ENCODE assay signal across 8 cellular contexts in the genomic region with DNA sequence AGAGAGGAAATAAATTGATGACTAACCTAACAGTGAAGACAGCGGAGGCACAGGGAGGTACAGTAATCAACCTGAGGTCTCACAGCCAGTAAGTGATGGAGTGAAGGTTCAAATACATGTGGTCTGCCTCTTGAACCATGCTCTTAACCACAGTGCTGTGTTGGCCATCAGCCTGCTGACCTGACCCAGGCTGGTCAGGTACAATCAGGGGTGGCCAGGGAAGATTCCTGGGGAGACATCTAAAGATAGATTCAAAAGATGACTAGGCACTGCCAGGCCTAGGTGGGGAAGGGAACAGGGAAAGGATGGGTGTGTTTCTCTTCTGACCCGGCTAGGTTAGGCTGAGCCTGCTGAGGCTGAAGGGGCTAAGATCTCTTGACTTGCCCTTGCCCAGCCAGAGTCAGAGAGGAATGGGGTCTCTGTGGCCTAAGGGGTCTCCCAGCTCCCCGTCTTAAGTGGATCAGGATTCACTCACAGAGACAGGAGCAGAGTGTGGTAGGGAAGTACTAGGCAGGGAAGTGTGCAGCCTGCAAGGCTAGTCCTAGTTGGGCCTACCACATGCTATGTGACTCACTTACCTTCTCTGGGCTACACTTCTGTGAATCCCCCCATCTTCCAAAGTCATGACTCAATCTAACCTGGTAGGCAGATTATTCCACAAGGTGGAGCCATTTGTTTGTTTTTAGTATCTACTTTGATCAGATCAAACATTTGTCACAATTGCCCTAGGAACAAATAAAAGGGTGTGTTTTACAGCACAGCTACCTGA. TPM values are rescaled to one million over a fixed set of nuclear protein-coding genes. Genes with fewer than 3 reads are reported as not detected.
DNase-seq lines count a peak whose midpoint lies in the region; ATAC-seq, FAIRE-seq and TF ChIP-seq lines count a peak whose summit lies in the region.

No MANE protein-coding gene starts in this region.

- peaks cover 0 to 2% of the 10 kb centered on the region in 2 donors for H3K36me3 ChIP-seq in small intestine (ENCODE audit: control insufficient read depth in 2 of 2, insufficient read depth in 2 of 2, low read length in 2 of 2)

- intact Hi-C loops in CD14-positive monocyte (cut with micrococcal nuclease) = loop anchor here (2.0 to 5.0 kb wide), 2 partner anchors 35 to 36 kb away; no protein-coding TSS in a partner anchor
- intact Hi-C loops in activated T-helper 1 cell treated with anti-CD3 and anti-CD28 coated beads, Interleukin-12 subunit alpha, Interleukin-12 subunit beta, Interleukin-2, Interleukin-4 antibody, amounts not matched to agents 30 ng/mL and 10 ng/mL and 1 ng/mL, durations not matched to agents 14 hours and 24 hours and 36 hours (cut with micrococcal nuclease) = loop anchor here (1.0 kb wide), 6 partner anchors 10 to 135 kb away; partner anchors contain the start of gene CCDC134

- DNase-seq in CD14-positive monocyte (ENCODE audit: low spot score) = no peak
- peak; percentile 25 for DNase-seq in GM19240 (ENCODE audit: insufficient read length, low spot score)
- DNase-seq in NCI-H524 treated with DMSO at 0.1 percent for 48 hours (lab: John Stamatoyannopoulos, UW) = peak; percentile 23
- DNase-seq in activated T-helper 1 cell treated with anti-CD3 and anti-CD28 coated beads, Interleukin-12 subunit alpha, Interleukin-12 subunit beta, Interleukin-2, Interleukin-4 antibody, amounts not matched to agents 30 ng/mL and 10 ng/mL and 1 ng/mL, durations not matched to agents 14 hours and 24 hours and 36 hours (ENCODE audit: low spot score) = peak; percentile 23
- peak; percentile 69 to 83 for DNase-seq in foreskin keratinocyte
- peak; percentile 85 for DNase-seq in small intestine

- H3K9me3 ChIP-seq in small intestine (ENCODE audit: control insufficient read depth, low read depth) = no peaks in the 10 kb centered on the region

- no peak for FAIRE-seq in small intestine (lab: Jason Lieb, UNC)

- TF ChIP-seq CTCF in CD14-positive monocyte (IDR thresholded peaks at IDR 0.05) (peak; percentile 63), foreskin keratinocyte (conservative IDR thresholded peaks at IDR 0.05) (peak; percentile 97)

- H3K36me3 Mint-ChIP-seq in CD14-positive monocyte = peaks cover 65 to 67% of the 10 kb centered on the region in 2 donors
- peaks cover 44% of the 10 kb centered on the region for H3K36me3 Mint-ChIP-seq in activated T-helper 1 cell treated with anti-CD3 and anti-CD28 coated beads, Interleukin-12 subunit alpha, Interleukin-12 subunit beta, Interleukin-2, Interleukin-4 antibody, amounts not matched to agents 30 ng/mL and 10 ng/mL and 1 ng/mL, durations not matched to agents 14 hours and 24 hours and 36 hours (ENCODE audit: low read depth)

- 70 to 81% (median 74%) methylated on average over 3 of the region's 3 CpGs for WGBS in small intestine, 3 donors

- ATAC-seq in foreskin keratinocyte = peak; percentile 95
- ATAC-seq in HG02884 (IDR thresholded peaks at IDR 0.05; ENCODE audit: unreplicated experiment) = no peak
- no peak for ATAC-seq in HG02642 (IDR thresholded peaks at IDR 0.05; ENCODE audit: poor library complexity, unreplicated experiment)

- no peak overlapping the region for H3K4me3 Mint-ChIP-seq in CD14-positive monocyte
- no peak overlapping the region for H3K4me3 Mint-ChIP-seq in activated T-helper 1 cell treated with anti-CD3 and anti-CD28 coated beads, Interleukin-12 subunit alpha, Interleukin-12 subunit beta, Interleukin-2, Interleukin-4 antibody, amounts not matched to agents 30 ng/mL and 10 ng/mL and 1 ng/mL, durations not matched to agents 14 hours and 24 hours and 36 hours

- H3K27ac ChIP-seq in foreskin keratinocyte = no peak overlapping the region
- no peak overlapping the region for H3K27ac ChIP-seq in small intestine (ENCODE audit: low read depth in 1 of 2, low read length in 1 of 2)

- H3K27me3 ChIP-seq in foreskin keratinocyte (no peaks in the 10 kb centered on the region), small intestine (ENCODE audit: control insufficient read depth in 2 of 2, insufficient read depth in 2 of 2, low read length in 2 of 2) (no peaks in the 10 kb centered on the region)

- H3K9me3 Mint-ChIP-seq in CD14-positive monocyte = peaks cover 0 to 2% (median 0%) of the 10 kb centered on the region in 7 donors
- no peaks in the 10 kb centered on the region for H3K9me3 Mint-ChIP-seq in activated T-helper 1 cell treated with anti-CD3 and anti-CD28 coated beads, Interleukin-12 subunit alpha, Interleukin-12 subunit beta, Interleukin-2, Interleukin-4 antibody, amounts not matched to agents 30 ng/mL and 10 ng/mL and 1 ng/mL, durations not matched to agents 14 hours and 24 hours and 36 hours

- H3K27me3 Mint-ChIP-seq in CD14-positive monocyte (ENCODE audit: low read depth in 3 of 3) = peaks cover 0 to 2% (median 0%) of the 10 kb centered on the region in 3 donors
- H3K27me3 Mint-ChIP-seq in activated T-helper 1 cell treated with anti-CD3 and anti-CD28 coated beads, Interleukin-12 subunit alpha, Interleukin-12 subunit beta, Interleukin-2, Interleukin-4 antibody, amounts not matched to agents 30 ng/mL and 10 ng/mL and 1 ng/mL, durations not matched to agents 14 hours and 24 hours and 36 hours (ENCODE audit: insufficient read depth) = no peaks in the 10 kb centered on the region

- peaks cover 4% of the 10 kb centered on the region for H3K4me1 ChIP-seq in foreskin keratinocyte
- peaks cover 0 to 4% of the 10 kb centered on the region in 2 donors for H3K4me1 ChIP-seq in small intestine (ENCODE audit: control insufficient read depth in 2 of 2, insufficient read depth in 1 of 2, low read depth in 1 of 2, low read length in 1 of 2)

- no peaks in the 10 kb centered on the region for H3K4me1 Mint-ChIP-seq in CD14-positive monocyte
- peaks cover 35% of the 10 kb centered on the region for H3K4me1 Mint-ChIP-seq in activated T-helper 1 cell treated with anti-CD3 and anti-CD28 coated beads, Interleukin-12 subunit alpha, Interleukin-12 subunit beta, Interleukin-2, Interleukin-4 antibody, amounts not matched to agents 30 ng/mL and 10 ng/mL and 1 ng/mL, durations not matched to agents 14 hours and 24 hours and 36 hours (ENCODE audit: low read depth)

- peak overlapping the region in 4 of 7 donors; percentile 25 to 79 (median 48) for H3K27ac Mint-ChIP-seq in CD14-positive monocyte
- H3K27ac Mint-ChIP-seq in activated T-helper 1 cell treated with anti-CD3 and anti-CD28 coated beads, Interleukin-12 subunit alpha, Interleukin-12 subunit beta, Interleukin-2, Interleukin-4 antibody, amounts not matched to agents 30 ng/mL and 10 ng/mL and 1 ng/mL, durations not matched to agents 14 hours and 24 hours and 36 hours = peak overlapping the region; percentile 82

- no peak overlapping the region for H3K4me3 ChIP-seq in small intestine (ENCODE audit: low read depth in 1 of 2, low read length in 2 of 2)

RNA-seq across cellular contexts. Expression of gene SREBF2, which starts 10.4 kb away (rescaled TPM):
- polyA plus RNA-seq in CD14-positive monocyte = 10 to 100 TPM; 22.2 to 25.1 TPM
- total RNA-seq in activated T-helper 1 cell treated with anti-CD3 and anti-CD28 coated beads, Interleukin-12 subunit alpha, Interleukin-12 subunit beta, Interleukin-2, Interleukin-4 antibody, amounts not matched to agents 30 ng/mL and 10 ng/mL and 1 ng/mL, durations not matched to agents 14 hours and 24 hours and 36 hours = 235 and 245 TPM in 2 replicates
- total RNA-seq in foreskin keratinocyte = 82.0 and 83.0 TPM in 2 replicates
- 57.6 and 62.4 TPM in 2 replicates for polyA plus RNA-seq in foreskin keratinocyte
- polyA plus RNA-seq in small intestine = 10 to 100 TPM; 14.1 to 81.2 (median 15.0) TPM

RNA-seq across cellular contexts. Expression of gene CCDC134, which starts 22.0 kb away (rescaled TPM):
- polyA plus RNA-seq in CD14-positive monocyte (1 to 10 TPM; 2.1 to 2.4 TPM), foreskin keratinocyte (6.1 and 7.3 TPM in 2 replicates), small intestine (1 to 10 TPM; 2.2 to 4.9 (median 2.4) TPM)
- 18.0 and 19.6 TPM in 2 replicates for total RNA-seq in activated T-helper 1 cell treated with anti-CD3 and anti-CD28 coated beads, Interleukin-12 subunit alpha, Interleukin-12 subunit beta, Interleukin-2, Interleukin-4 antibody, amounts not matched to agents 30 ng/mL and 10 ng/mL and 1 ng/mL, durations not matched to agents 14 hours and 24 hours and 36 hours
- total RNA-seq in foreskin keratinocyte = 10.6 and 11.9 TPM in 2 replicates
